In genomic region chr10:71243756-71244637, GRCh38 we compare ENCODE assay signal across 1 cellular context.
TF ChIP-seq lines count a peak whose summit lies in the region.

No MANE protein-coding gene starts in this region.

TF ChIP-seq in K562, 482 proteins besides CTCF, POLR2A, EP300 and RAD21 (continued from another document):
- TF ChIP-seq ZBTB11 (CRISPR knock-in tag; IDR thresholded peaks at IDR 0.05) (no peak), TCFL5 (CRISPR knock-in tag; conservative IDR thresholded peaks at IDR 0.05) (no peak), BCOR (IDR thresholded peaks at IDR 0.05) (peak; percentile 30; the same call in 1 of the 2 replicates), EHMT2 (IDR thresholded peaks at IDR 0.05) (no peak), GTF2F1 (IDR thresholded peaks at IDR 0.05; ENCODE audit: low read depth, low read length) (no peak), CEBPG (CRISPR knock-in tag; IDR thresholded peaks at IDR 0.05) (peak; percentile 11; the same call in 1 of the 2 replicates), CEBPG (tag; conservative IDR thresholded peaks at IDR 0.05 in 1 of 2, IDR thresholded peaks at IDR 0.05 in 1 of 2) (peak; percentile 33 to 74; a peak in 2 of 4 replicates), KLF10 (CRISPR knock-in tag; IDR thresholded peaks at IDR 0.05) (no peak), ZBTB33 (CRISPR knock-in tag; IDR thresholded peaks at IDR 0.05) (no peak), REST (CRISPR knock-in tag; IDR thresholded peaks at IDR 0.05; ENCODE audit: low read depth) (no peak), FOXK1 (CRISPR knock-in tag; IDR thresholded peaks at IDR 0.05; ENCODE audit: borderline replicate concordance) (no peak)
- TF ChIP-seq, protein P1, sequence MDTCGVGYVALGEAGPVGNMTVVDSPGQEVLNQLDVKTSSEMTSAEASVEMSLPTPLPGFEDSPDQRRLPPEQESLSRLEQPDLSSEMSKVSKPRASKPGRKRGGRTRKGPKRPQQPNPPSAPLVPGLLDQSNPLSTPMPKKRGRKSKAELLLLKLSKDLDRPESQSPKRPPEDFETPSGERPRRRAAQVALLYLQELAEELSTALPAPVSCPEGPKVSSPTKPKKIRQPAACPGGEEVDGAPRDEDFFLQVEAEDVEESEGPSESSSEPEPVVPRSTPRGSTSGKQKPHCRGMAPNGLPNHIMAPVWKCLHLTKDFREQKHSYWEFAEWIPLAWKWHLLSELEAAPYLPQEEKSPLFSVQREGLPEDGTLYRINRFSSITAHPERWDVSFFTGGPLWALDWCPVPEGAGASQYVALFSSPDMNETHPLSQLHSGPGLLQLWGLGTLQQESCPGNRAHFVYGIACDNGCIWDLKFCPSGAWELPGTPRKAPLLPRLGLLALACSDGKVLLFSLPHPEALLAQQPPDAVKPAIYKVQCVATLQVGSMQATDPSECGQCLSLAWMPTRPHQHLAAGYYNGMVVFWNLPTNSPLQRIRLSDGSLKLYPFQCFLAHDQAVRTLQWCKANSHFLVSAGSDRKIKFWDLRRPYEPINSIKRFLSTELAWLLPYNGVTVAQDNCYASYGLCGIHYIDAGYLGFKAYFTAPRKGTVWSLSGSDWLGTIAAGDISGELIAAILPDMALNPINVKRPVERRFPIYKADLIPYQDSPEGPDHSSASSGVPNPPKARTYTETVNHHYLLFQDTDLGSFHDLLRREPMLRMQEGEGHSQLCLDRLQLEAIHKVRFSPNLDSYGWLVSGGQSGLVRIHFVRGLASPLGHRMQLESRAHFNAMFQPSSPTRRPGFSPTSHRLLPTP (IDR thresholded peaks at IDR 0.05; ENCODE audit: borderline replicate concordance, extremely low read depth, insufficient read length): no peak
